ENCODE assay signal across 27 cellular contexts in the genomic region with DNA sequence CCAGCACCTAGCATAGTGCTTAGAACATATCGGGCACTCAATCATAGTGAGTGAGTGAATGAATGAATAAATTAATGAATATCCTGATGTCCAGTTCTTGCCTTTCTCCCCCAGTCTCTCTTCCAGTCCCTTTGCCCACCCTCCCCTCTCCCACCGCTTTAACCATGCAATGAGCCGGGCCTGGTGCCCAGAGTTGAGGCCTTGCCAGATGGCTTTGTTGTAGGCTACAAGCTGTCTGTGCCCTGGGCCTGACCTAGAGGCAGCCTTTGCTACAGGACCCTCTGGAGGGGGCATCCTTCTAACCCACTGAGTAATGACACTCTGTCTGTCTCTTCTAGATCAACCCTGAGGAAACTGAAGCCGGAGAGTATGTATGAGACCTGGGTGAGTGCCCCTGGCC. TPM values are rescaled to one million over a fixed set of nuclear protein-coding genes. Genes with fewer than 3 reads are reported as not detected.
"Had no signal": no experiment of that assay in that cellular context is flagged by ENCODE, and none has a peak within 500 bp of the region (broad histone marks: within the 10 kb centered on the region; RNA-seq: fewer than 3 reads in every experiment).

No MANE protein-coding gene starts in this region.

- H3K4me1 Mint-ChIP-seq: naive thymus-derived CD8-positive, alpha-beta T cell; stimulated activated naive B cell treated with anti-CD40 and anti-IgM and Interleukin-4, amounts not matched to agents 10 μg/mL and 1 μg/mL and 100 μg/mL, for 72 hours had no signal

- H3K4me1 ChIP-seq: colonic mucosa had no signal

- H3K4me3 ChIP-seq: body of pancreas, colonic mucosa, esophagus squamous epithelium, stomach, suprapubic skin, tibial artery, upper lobe of right lung had no signal

- H3K27ac ChIP-seq: body of pancreas, colonic mucosa, epithelial cell of prostate, esophagus squamous epithelium, stomach, suprapubic skin, tibial artery, upper lobe of right lung had no signal

- H3K27me3 Mint-ChIP-seq: activated naive CD8-positive, alpha-beta T cell; naive thymus-derived CD8-positive, alpha-beta T cell; stimulated activated naive B cell treated with anti-CD40 and anti-IgM and Interleukin-4, amounts not matched to agents 10 μg/mL and 1 μg/mL and 100 μg/mL, for 72 hours had no signal

- H3K27ac Mint-ChIP-seq: activated naive CD8-positive, alpha-beta T cell; naive thymus-derived CD8-positive, alpha-beta T cell; stimulated activated naive B cell treated with anti-CD40 and anti-IgM and Interleukin-4, amounts not matched to agents 10 μg/mL and 1 μg/mL and 100 μg/mL, for 72 hours had no signal

- H3K4me3 Mint-ChIP-seq: activated naive CD8-positive, alpha-beta T cell; naive thymus-derived CD8-positive, alpha-beta T cell; stimulated activated naive B cell treated with anti-CD40 and anti-IgM and Interleukin-4, amounts not matched to agents 10 μg/mL and 1 μg/mL and 100 μg/mL, for 72 hours had no signal

- H3K36me3 ChIP-seq: colonic mucosa, esophagus squamous epithelium, stomach, suprapubic skin, tibial artery, upper lobe of right lung had no signal

- H3K9me3 ChIP-seq: body of pancreas, colonic mucosa, esophagus squamous epithelium, stomach, suprapubic skin, tibial artery, upper lobe of right lung had no signal

- H3K9me3 Mint-ChIP-seq: naive thymus-derived CD8-positive, alpha-beta T cell; stimulated activated naive B cell treated with anti-CD40 and anti-IgM and Interleukin-4, amounts not matched to agents 10 μg/mL and 1 μg/mL and 100 μg/mL, for 72 hours had no signal

- H3K27me3 ChIP-seq: body of pancreas, colonic mucosa, esophagus squamous epithelium, stomach, suprapubic skin, tibial artery, upper lobe of right lung had no signal

- ATAC-seq: body of pancreas; naive thymus-derived CD8-positive, alpha-beta T cell; stimulated activated naive B cell treated with anti-CD40 and anti-IgM and Interleukin-4, amounts not matched to agents 10 μg/mL and 1 μg/mL and 100 μg/mL, for 72 hours; upper lobe of right lung had no signal

- DNase-seq: activated CD4-positive, alpha-beta T cell treated with anti-CD3 and anti-CD28 coated beads for 48 hours; activated CD4-positive, alpha-beta T cell treated with anti-CD3 and anti-CD28 coated beads, Interleukin-2, amount 50 U/mL, for 48 hours; activated CD8-positive, alpha-beta memory T cell treated with anti-CD3 and anti-CD28 coated beads for 24 hours; activated effector memory CD4-positive, alpha-beta T cell treated with Interleukin-2 at 50 U/mL for 16 hours; activated naive CD4-positive, alpha-beta T cell treated with Interleukin-2 at 50 U/mL for 16 hours; body of pancreas; cerebellar nuclear complex; colonic mucosa; effector CD8-positive, alpha-beta T cell; esophagus squamous epithelium; foreskin melanocyte; mammary epithelial cell; stimulated activated CD4-positive, alpha-beta T cell treated with anti-CD3 and anti-CD28 coated beads, Interleukin-15, amount 100 ng/mL, for 24 hours; stimulated activated CD4-positive, alpha-beta T cell treated with anti-CD3 and anti-CD28 coated beads, Interleukin-2, amount 100 ng/mL, for 24 hours; stimulated activated naive B cell treated with anti-CD40 and anti-IgM and Interleukin-4, amounts not matched to agents 10 μg/mL and 1 μg/mL and 100 μg/mL, for 72 hours; stomach; upper lobe of right lung had no signal

- H3K36me3 Mint-ChIP-seq: activated naive CD8-positive, alpha-beta T cell; naive thymus-derived CD8-positive, alpha-beta T cell; stimulated activated naive B cell treated with anti-CD40 and anti-IgM and Interleukin-4, amounts not matched to agents 10 μg/mL and 1 μg/mL and 100 μg/mL, for 72 hours had no signal

RNA-seq across cellular contexts. Expression of a gene that starts 6.9 kb away (rescaled TPM):
- total RNA-seq: body of pancreas; colonic mucosa; dermis microvascular lymphatic vessel endothelial cell; liver; mammary epithelial cell; naive thymus-derived CD8-positive, alpha-beta T cell; renal cortical epithelial cell; suprapubic skin; T-helper 1 cell treated with Interleukin-12 subunit alpha and Interleukin-12 subunit beta and Interleukin-4 antibody, amounts not matched to agents 30 ng/mL and 1 ng/mL, for 36 hours had no signal
- polyA plus RNA-seq: liver; mammary epithelial cell; naive thymus-derived CD8-positive, alpha-beta T cell had no signal

RNA-seq across cellular contexts. Expression of a gene that starts 45.8 kb away (rescaled TPM):
- total RNA-seq: body of pancreas; colonic mucosa; dermis microvascular lymphatic vessel endothelial cell; liver; naive thymus-derived CD8-positive, alpha-beta T cell; posterior vena cava; renal cortical epithelial cell; suprapubic skin; T-helper 1 cell treated with Interleukin-12 subunit alpha and Interleukin-12 subunit beta and Interleukin-4 antibody, amounts not matched to agents 30 ng/mL and 1 ng/mL, for 36 hours had no signal
- polyA plus RNA-seq: liver; mammary epithelial cell; naive thymus-derived CD8-positive, alpha-beta T cell had no signal
